1 cellular context compared by ENCODE assay signal in the genomic region with DNA sequence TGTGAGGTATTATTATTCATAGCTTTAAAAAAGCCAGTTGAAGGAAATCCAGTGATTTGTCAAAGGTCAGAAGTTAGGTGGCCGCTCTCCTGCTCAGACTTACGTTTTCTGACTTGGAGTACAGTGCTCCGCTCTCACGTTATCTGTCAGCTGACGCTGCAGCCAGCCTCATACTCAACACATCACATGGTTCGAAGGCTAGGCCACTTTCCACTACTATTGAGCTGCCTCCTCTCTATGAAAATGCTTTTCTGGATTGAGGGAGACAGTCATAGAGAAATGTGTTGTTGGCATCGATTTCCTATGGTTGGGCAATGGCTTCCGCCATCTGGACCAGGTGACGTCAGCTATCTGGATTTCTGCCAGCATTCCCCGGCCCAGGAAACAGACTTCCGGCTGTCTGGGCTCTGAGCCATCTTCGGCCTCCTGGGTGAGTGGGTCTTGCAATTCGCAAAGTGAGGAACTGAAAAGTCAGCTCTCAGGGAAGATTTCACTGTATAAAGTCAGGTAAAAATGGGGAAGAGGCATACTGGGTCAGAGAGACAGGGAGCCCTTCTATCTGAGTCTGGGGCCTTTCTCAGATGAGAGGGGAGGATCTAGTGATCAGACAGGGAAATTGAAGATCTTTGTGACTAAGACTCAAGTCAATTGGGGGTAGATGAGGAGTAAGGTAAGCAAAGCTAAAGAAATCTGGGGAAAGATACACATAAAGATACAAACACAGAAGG.
A peak's percentile ranks its signal among the peaks of the same experiment; 100 is the strongest.
TF ChIP-seq lines count a peak whose summit lies in the region.

No MANE protein-coding gene starts in this region.

TF ChIP-seq in GM12878, 131 proteins besides CTCF, POLR2A, EP300 and RAD21 (continued from another document and continues in another):
- TF ChIP-seq, protein P1, sequence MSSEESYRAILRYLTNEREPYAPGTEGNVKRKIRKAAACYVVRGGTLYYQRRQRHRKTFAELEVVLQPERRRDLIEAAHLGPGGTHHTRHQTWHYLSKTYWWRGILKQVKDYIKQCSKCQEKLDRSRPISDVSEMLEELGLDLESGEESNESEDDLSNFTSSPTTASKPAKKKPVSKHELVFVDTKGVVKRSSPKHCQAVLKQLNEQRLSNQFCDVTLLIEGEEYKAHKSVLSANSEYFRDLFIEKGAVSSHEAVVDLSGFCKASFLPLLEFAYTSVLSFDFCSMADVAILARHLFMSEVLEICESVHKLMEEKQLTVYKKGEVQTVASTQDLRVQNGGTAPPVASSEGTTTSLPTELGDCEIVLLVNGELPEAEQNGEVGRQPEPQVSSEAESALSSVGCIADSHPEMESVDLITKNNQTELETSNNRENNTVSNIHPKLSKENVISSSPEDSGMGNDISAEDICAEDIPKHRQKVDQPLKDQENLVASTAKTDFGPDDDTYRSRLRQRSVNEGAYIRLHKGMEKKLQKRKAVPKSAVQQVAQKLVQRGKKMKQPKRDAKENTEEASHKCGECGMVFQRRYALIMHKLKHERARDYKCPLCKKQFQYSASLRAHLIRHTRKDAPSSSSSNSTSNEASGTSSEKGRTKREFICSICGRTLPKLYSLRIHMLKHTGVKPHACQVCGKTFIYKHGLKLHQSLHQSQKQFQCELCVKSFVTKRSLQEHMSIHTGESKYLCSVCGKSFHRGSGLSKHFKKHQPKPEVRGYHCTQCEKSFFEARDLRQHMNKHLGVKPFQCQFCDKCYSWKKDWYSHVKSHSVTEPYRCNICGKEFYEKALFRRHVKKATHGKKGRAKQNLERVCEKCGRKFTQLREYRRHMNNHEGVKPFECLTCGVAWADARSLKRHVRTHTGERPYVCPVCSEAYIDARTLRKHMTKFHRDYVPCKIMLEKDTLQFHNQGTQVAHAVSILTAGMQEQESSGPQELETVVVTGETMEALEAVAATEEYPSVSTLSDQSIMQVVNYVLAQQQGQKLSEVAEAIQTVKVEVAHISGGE (CRISPR knock-in tag; IDR thresholded peaks at IDR 0.05): no peak
- TF ChIP-seq BHLHE40 (IDR thresholded peaks at IDR 0.05; ENCODE audit: borderline replicate concordance in 1 of 2, low read depth in 2 of 2, low read length in 1 of 2): no peak
- TF ChIP-seq BACH1 (IDR thresholded peaks at IDR 0.05; ENCODE audit: borderline replicate concordance): 0 out of 2 replicates have a peak, but pooled peaks have one; percentile 16
- TF ChIP-seq NRF1 (conservative IDR thresholded peaks at IDR 0.05; ENCODE audit: low read depth, low read length): no peak
- peak; percentile 71; the same call in 1 of the 2 replicates for TF ChIP-seq GATAD2B (conservative IDR thresholded peaks at IDR 0.05; ENCODE audit: low read depth)
- TF ChIP-seq IKZF2 (IDR thresholded peaks at IDR 0.05): peak; percentile 92 to 93
- TF ChIP-seq NFIC (IDR thresholded peaks at IDR 0.05; ENCODE audit: low read depth, low read length): peak; percentile 71
- TF ChIP-seq, protein P2, sequence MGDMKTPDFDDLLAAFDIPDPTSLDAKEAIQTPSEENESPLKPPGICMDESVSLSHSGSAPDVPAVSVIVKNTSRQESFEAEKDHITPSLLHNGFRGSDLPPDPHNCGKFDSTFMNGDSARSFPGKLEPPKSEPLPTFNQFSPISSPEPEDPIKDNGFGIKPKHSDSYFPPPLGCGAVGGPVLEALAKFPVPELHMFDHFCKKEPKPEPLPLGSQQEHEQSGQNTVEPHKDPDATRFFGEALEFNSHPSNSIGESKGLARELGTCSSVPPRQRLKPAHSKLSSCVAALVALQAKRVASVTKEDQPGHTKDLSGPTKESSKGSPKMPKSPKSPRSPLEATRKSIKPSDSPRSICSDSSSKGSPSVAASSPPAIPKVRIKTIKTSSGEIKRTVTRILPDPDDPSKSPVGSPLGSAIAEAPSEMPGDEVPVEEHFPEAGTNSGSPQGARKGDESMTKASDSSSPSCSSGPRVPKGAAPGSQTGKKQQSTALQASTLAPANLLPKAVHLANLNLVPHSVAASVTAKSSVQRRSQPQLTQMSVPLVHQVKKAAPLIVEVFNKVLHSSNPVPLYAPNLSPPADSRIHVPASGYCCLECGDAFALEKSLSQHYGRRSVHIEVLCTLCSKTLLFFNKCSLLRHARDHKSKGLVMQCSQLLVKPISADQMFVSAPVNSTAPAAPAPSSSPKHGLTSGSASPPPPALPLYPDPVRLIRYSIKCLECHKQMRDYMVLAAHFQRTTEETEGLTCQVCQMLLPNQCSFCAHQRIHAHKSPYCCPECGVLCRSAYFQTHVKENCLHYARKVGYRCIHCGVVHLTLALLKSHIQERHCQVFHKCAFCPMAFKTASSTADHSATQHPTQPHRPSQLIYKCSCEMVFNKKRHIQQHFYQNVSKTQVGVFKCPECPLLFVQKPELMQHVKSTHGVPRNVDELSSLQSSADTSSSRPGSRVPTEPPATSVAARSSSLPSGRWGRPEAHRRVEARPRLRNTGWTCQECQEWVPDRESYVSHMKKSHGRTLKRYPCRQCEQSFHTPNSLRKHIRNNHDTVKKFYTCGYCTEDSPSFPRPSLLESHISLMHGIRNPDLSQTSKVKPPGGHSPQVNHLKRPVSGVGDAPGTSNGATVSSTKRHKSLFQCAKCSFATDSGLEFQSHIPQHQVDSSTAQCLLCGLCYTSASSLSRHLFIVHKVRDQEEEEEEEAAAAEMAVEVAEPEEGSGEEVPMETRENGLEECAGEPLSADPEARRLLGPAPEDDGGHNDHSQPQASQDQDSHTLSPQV (IDR thresholded peaks at IDR 0.05): 0 out of 2 replicates have a peak, but pooled peaks have one; percentile 54
- peak in 1 of 2 experiments; percentile 49; a peak in 1 of 4 replicates for TF ChIP-seq ETV6 (conservative IDR thresholded peaks at IDR 0.05 in 1 of 2, IDR thresholded peaks at IDR 0.05 in 1 of 2; ENCODE audit: borderline replicate concordance in 1 of 2, low read depth in 1 of 2)
- 0 out of 2 replicates have a peak, but pooled peaks have one; percentile 58 for TF ChIP-seq NBN (IDR thresholded peaks at IDR 0.05)
- TF ChIP-seq YY1 (IDR thresholded peaks at IDR 0.05; ENCODE audit: low read depth, low read length): peak; percentile 83
- no peak for TF ChIP-seq CHD2 (IDR thresholded peaks at IDR 0.05; ENCODE audit: borderline replicate concordance, low read depth, low read length)
- peak; percentile 94 for TF ChIP-seq EED (IDR thresholded peaks at IDR 0.05; ENCODE audit: low read depth)
- TF ChIP-seq SMAD1 (IDR thresholded peaks at IDR 0.05; ENCODE audit: low read depth, partially characterized antibody): peak; percentile 84
- TF ChIP-seq, protein P3, sequence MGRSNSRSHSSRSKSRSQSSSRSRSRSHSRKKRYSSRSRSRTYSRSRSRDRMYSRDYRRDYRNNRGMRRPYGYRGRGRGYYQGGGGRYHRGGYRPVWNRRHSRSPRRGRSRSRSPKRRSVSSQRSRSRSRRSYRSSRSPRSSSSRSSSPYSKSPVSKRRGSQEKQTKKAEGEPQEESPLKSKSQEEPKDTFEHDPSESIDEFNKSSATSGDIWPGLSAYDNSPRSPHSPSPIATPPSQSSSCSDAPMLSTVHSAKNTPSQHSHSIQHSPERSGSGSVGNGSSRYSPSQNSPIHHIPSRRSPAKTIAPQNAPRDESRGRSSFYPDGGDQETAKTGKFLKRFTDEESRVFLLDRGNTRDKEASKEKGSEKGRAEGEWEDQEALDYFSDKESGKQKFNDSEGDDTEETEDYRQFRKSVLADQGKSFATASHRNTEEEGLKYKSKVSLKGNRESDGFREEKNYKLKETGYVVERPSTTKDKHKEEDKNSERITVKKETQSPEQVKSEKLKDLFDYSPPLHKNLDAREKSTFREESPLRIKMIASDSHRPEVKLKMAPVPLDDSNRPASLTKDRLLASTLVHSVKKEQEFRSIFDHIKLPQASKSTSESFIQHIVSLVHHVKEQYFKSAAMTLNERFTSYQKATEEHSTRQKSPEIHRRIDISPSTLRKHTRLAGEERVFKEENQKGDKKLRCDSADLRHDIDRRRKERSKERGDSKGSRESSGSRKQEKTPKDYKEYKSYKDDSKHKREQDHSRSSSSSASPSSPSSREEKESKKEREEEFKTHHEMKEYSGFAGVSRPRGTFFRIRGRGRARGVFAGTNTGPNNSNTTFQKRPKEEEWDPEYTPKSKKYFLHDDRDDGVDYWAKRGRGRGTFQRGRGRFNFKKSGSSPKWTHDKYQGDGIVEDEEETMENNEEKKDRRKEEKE (IDR thresholded peaks at IDR 0.05): no peak
- TF ChIP-seq IKZF1 (conservative IDR thresholded peaks at IDR 0.05): peak; percentile 94
- peak; percentile 39; the same call in 1 of the 2 replicates for TF ChIP-seq NR2F1 (conservative IDR thresholded peaks at IDR 0.05)
- TF ChIP-seq RFX5 (IDR thresholded peaks at IDR 0.05; ENCODE audit: low read depth, low read length): no peak
- TF ChIP-seq, protein P4, sequence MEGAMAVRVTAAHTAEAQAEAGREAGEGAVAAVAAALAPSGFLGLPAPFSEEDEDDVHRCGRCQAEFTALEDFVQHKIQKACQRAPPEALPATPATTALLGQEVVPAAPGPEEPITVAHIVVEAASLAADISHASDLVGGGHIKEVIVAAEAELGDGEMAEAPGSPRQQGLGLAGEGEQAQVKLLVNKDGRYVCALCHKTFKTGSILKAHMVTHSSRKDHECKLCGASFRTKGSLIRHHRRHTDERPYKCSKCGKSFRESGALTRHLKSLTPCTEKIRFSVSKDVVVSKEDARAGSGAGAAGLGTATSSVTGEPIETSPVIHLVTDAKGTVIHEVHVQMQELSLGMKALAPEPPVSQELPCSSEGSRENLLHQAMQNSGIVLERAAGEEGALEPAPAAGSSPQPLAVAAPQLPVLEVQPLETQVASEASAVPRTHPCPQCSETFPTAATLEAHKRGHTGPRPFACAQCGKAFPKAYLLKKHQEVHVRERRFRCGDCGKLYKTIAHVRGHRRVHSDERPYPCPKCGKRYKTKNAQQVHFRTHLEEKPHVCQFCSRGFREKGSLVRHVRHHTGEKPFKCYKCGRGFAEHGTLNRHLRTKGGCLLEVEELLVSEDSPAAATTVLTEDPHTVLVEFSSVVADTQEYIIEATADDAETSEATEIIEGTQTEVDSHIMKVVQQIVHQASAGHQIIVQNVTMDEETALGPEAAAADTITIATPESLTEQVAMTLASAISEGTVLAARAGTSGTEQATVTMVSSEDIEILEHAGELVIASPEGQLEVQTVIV (IDR thresholded peaks at IDR 0.05; ENCODE audit: borderline replicate concordance, partially characterized antibody): peak; percentile 20
- 0 out of 2 replicates have a peak, but pooled peaks have one; percentile 14 for TF ChIP-seq RCOR1 (conservative IDR thresholded peaks at IDR 0.05; ENCODE audit: low read depth, low read length)
- TF ChIP-seq GABPA (IDR thresholded peaks at IDR 0.05; ENCODE audit: low read depth): peak; percentile 53; the same call in 1 of the 2 replicates
- peak; percentile 57; the same call in 1 of the 2 replicates for TF ChIP-seq MTA2 (IDR thresholded peaks at IDR 0.05; ENCODE audit: low read depth)
- TF ChIP-seq ZSCAN29 (IDR thresholded peaks at IDR 0.05): no peak
- TF ChIP-seq, protein P5, sequence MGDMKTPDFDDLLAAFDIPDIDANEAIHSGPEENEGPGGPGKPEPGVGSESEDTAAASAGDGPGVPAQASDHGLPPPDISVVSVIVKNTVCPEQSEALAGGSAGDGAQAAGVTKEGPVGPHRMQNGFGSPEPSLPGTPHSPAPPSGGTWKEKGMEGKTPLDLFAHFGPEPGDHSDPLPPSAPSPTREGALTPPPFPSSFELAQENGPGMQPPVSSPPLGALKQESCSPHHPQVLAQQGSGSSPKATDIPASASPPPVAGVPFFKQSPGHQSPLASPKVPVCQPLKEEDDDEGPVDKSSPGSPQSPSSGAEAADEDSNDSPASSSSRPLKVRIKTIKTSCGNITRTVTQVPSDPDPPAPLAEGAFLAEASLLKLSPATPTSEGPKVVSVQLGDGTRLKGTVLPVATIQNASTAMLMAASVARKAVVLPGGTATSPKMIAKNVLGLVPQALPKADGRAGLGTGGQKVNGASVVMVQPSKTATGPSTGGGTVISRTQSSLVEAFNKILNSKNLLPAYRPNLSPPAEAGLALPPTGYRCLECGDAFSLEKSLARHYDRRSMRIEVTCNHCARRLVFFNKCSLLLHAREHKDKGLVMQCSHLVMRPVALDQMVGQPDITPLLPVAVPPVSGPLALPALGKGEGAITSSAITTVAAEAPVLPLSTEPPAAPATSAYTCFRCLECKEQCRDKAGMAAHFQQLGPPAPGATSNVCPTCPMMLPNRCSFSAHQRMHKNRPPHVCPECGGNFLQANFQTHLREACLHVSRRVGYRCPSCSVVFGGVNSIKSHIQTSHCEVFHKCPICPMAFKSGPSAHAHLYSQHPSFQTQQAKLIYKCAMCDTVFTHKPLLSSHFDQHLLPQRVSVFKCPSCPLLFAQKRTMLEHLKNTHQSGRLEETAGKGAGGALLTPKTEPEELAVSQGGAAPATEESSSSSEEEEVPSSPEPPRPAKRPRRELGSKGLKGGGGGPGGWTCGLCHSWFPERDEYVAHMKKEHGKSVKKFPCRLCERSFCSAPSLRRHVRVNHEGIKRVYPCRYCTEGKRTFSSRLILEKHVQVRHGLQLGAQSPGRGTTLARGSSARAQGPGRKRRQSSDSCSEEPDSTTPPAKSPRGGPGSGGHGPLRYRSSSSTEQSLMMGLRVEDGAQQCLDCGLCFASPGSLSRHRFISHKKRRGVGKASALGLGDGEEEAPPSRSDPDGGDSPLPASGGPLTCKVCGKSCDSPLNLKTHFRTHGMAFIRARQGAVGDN (IDR thresholded peaks at IDR 0.05): peak; percentile 79
- TF ChIP-seq RUNX3 (IDR thresholded peaks at IDR 0.05; ENCODE audit: low read length): peak; percentile 48; the same call in 1 of the 2 replicates
- TF ChIP-seq POLR2AphosphoS5 (IDR thresholded peaks at IDR 0.05; ENCODE audit: low read length): 0 out of 2 replicates have a peak, but pooled peaks have one; percentile 28
- TF ChIP-seq ZNF622 (IDR thresholded peaks at IDR 0.05): no peak
- TF ChIP-seq RELB (IDR thresholded peaks at IDR 0.05; ENCODE audit: low read depth): peak; percentile 66
- TF ChIP-seq ATF7 (IDR thresholded peaks at IDR 0.05; ENCODE audit: low read depth): peak; percentile 95
- TF ChIP-seq ASH2L (IDR thresholded peaks at IDR 0.05; ENCODE audit: borderline replicate concordance, low read depth): no peak
- TF ChIP-seq, protein P6, sequence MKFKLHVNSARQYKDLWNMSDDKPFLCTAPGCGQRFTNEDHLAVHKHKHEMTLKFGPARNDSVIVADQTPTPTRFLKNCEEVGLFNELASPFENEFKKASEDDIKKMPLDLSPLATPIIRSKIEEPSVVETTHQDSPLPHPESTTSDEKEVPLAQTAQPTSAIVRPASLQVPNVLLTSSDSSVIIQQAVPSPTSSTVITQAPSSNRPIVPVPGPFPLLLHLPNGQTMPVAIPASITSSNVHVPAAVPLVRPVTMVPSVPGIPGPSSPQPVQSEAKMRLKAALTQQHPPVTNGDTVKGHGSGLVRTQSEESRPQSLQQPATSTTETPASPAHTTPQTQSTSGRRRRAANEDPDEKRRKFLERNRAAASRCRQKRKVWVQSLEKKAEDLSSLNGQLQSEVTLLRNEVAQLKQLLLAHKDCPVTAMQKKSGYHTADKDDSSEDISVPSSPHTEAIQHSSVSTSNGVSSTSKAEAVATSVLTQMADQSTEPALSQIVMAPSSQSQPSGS (IDR thresholded peaks at IDR 0.05; ENCODE audit: low read length): peak; percentile 95
- TF ChIP-seq SMARCA5 (IDR thresholded peaks at IDR 0.05): peak; percentile 68; the same call in 1 of the 2 replicates
- 0 out of 2 replicates have a peak, but pooled peaks have one; percentile 39 for TF ChIP-seq FOXM1 (IDR thresholded peaks at IDR 0.05; ENCODE audit: low read depth, low read length)
- peak; percentile 91 for TF ChIP-seq SPI1 (IDR thresholded peaks at IDR 0.05; ENCODE audit: borderline replicate concordance, insufficient read depth, low read depth, low read length)
